14 cellular contexts compared by ENCODE assay signal in genomic region chrX:107683124-107683895, GRCh38. TPM values are rescaled to one million over a fixed set of nuclear protein-coding genes. Genes with fewer than 3 reads are reported as not detected.
A peak's percentile ranks its signal among the peaks of the same experiment; 100 is the strongest.
DNase-seq lines count a peak whose midpoint lies in the region; ATAC-seq and TF ChIP-seq lines count a peak whose summit lies in the region.
"Had no signal": no experiment of that assay in that cellular context is flagged by ENCODE, and none has a peak within 500 bp of the region (broad histone marks: within the 10 kb centered on the region; RNA-seq: fewer than 3 reads in every experiment).

No MANE protein-coding gene starts in this region.

- H3K4me1 ChIP-seq in left lung (peaks cover 11 to 68% of the 10 kb centered on the region in 2 donors), spleen (peaks cover 3 to 67% (median 51%) of the 10 kb centered on the region in 6 donors)

- H3K27ac ChIP-seq in coronary artery: peak overlapping the region; percentile 29 to 86
- H3K27ac ChIP-seq in left lung: peak overlapping the region; percentile 16 to 82
- peak overlapping the region in 5 of 8 donors; percentile 35 to 88 (median 72) for H3K27ac ChIP-seq in spleen

- H3K36me3 ChIP-seq in left lung (no peaks in the 10 kb centered on the region), spleen (no peaks in the 10 kb centered on the region)
- H3K36me3 ChIP-seq: MG63 had no signal

- intact Hi-C loops in left lung (cut with DNase I) (no loop called here), spleen (cut with DNase I; ENCODE audit: low total_unique reads) (no loop called here)

- H3K27me3 ChIP-seq in left lung: no peaks in the 10 kb centered on the region
- H3K27me3 ChIP-seq in spleen (replicated peaks in 1 of 7): peaks cover 0 to 10% (median 0%) of the 10 kb centered on the region in 7 donors
- H3K27me3 ChIP-seq: MG63 had no signal

- ATAC-seq in left lung (peak; percentile 47), GM21825 (IDR thresholded peaks at IDR 0.05; ENCODE audit: unreplicated experiment) (no peak), GM19455 (IDR thresholded peaks at IDR 0.05; ENCODE audit: unreplicated experiment) (no peak)
- ATAC-seq: HCT116 had no signal

- H3K9me3 ChIP-seq in left lung: no peaks in the 10 kb centered on the region
- H3K9me3 ChIP-seq in spleen: no peaks in the 10 kb centered on the region
- H3K9me3 ChIP-seq: MG63 had no signal

- DNase-seq in LHCN-M2 (ENCODE audit: low read depth): peak; percentile 40
- DNase-seq in coronary artery (ENCODE audit: low spot score): no peak
- no peak for DNase-seq in left lung
- DNase-seq in spleen: no peak
- no peak for DNase-seq in NCI-H1048 (lab: John Stamatoyannopoulos, UW)
- no peak for DNase-seq in A172 (ENCODE audit: low spot score)
- DNase-seq: activated CD8-positive, alpha-beta memory T cell treated with anti-CD3 and anti-CD28 coated beads for 24 hours; CD4-positive, CD25-positive, alpha-beta regulatory T cell; MG63; stimulated activated CD8-positive, alpha-beta memory T cell treated with anti-CD3 and anti-CD28 coated beads, Interleukin-4, amount 100 ng/mL, for 48 hours; T-helper 1 cell had no signal

- no peak for TF ChIP-seq POLR2A in spleen (IDR thresholded peaks at IDR 0.05)

- H3K4me3 ChIP-seq in coronary artery (no peak overlapping the region), left lung (no peak overlapping the region), spleen (no peak overlapping the region)
- H3K4me3 ChIP-seq: MG63 had no signal

- WGBS in spleen, 5 donors: 43 to 60% (median 57%) methylated on average over 4 of the region's 4 CpGs

- TF ChIP-seq CTCF in coronary artery (IDR thresholded peaks at IDR 0.05) (no peak), left lung (IDR thresholded peaks at IDR 0.05) (no peak), spleen (IDR thresholded peaks at IDR 0.05 in 8 of 11, conservative IDR thresholded peaks at IDR 0.05 in 3 of 11) (no peak)

RNA-seq across cellular contexts. Expression of gene PRPS1, which starts 55.0 kb away (rescaled TPM):
- total RNA-seq in LHCN-M2 (2014; rRNA removed) (42.5 and 45.8 TPM in 2 replicates), left lung (10 to 100 TPM; 29.4 to 36.2 TPM), spleen (10 to 100 TPM; 26.6 to 47.6 (median 36.6) TPM)
- 49.6 TPM for polyA plus RNA-seq in LHCN-M2 (2012)
- 10 to 100 TPM; 15.0 to 24.9 (median 23.3) TPM for polyA plus RNA-seq in spleen
- total RNA-seq in A172 (2014; rRNA removed; shearing (Covaris generic)): 35.2 and 36.5 TPM in 2 replicates
